ENCODE assay signal across 1 cellular context in genomic region chr2:71021394-71021793, GRCh38. TPM values are rescaled to one million over a fixed set of nuclear protein-coding genes. Genes with fewer than 3 reads are reported as not detected.
"Had no signal": no experiment of that assay in that cellular context is flagged by ENCODE, and none has a peak within 500 bp of the region (broad histone marks: within the 10 kb centered on the region; RNA-seq: fewer than 3 reads in every experiment).

No MANE protein-coding gene starts in this region.

RNA-seq across cellular contexts. Expression of gene ANKRD53, which starts 43.0 kb away (rescaled TPM):
- polyA plus RNA-seq: keratinocyte had no signal
